1 cellular context compared by ENCODE assay signal in the genomic region with DNA sequence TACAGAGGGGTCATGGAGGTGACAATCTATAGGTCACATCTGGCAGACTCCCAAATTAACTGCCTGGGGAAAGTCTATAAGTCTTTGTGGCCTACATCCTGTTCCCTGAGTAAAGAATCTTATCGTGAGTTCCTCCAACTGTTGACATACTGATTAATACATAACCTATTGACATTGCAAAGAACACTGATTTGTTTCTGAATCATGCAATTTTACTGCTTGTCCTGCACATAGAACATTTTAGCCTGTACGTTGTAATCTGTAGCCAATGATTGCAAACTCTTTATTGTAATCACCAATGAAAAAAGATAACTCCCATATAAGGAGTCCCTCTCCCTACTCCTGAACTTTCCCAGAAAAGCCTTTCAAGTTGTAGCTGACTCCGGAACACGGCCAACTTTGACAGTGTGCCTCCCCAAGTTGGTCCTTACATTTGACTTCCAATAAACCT.
A peak's percentile ranks its signal among the peaks of the same experiment; 100 is the strongest.
TF ChIP-seq lines count a peak whose summit lies in the region.

No MANE protein-coding gene starts in this region.

TF ChIP-seq in A549, 52 proteins besides CTCF, POLR2A, EP300 and RAD21 (continued from another document):
- TF ChIP-seq FOSL2 (IDR thresholded peaks at IDR 0.05) (no peak), FOSL2 (CRISPR knock-in tag; IDR thresholded peaks at IDR 0.05) (peak; percentile 82), NFE2L2 (conservative IDR thresholded peaks at IDR 0.05; ENCODE audit: low read length) (no peak), HOXB13 (CRISPR knock-in tag; IDR thresholded peaks at IDR 0.05; ENCODE audit: low read depth) (no peak), SREBF2 (IDR thresholded peaks at IDR 0.05) (no peak), NR3C1 (IDR thresholded peaks at IDR 0.05) (no peak), RARB (CRISPR knock-in tag; IDR thresholded peaks at IDR 0.05) (no peak), KDM5A (IDR thresholded peaks at IDR 0.05) (no peak), MAZ (IDR thresholded peaks at IDR 0.05; ENCODE audit: borderline replicate concordance, low read depth, low read length) (no peak), MAFK (IDR thresholded peaks at IDR 0.05; ENCODE audit: partially characterized antibody) (no peak), RCOR1 (IDR thresholded peaks at IDR 0.05; ENCODE audit: low read depth, low read length) (no peak), EHF (CRISPR knock-in tag; IDR thresholded peaks at IDR 0.05) (no peak), POLR2AphosphoS2 (conservative IDR thresholded peaks at IDR 0.05; ENCODE audit: low read length) (no peak), CHD4 (IDR thresholded peaks at IDR 0.05; ENCODE audit: borderline replicate concordance) (no peak), PHF8 (IDR thresholded peaks at IDR 0.05; ENCODE audit: borderline replicate concordance, low read depth) (no peak), JUN (IDR thresholded peaks at IDR 0.05) (peak in 1 of 2 experiments; percentile 37; a peak in 2 of 5 replicates), FOSB (CRISPR knock-in tag; IDR thresholded peaks at IDR 0.05) (no peak), ESRRA (IDR thresholded peaks at IDR 0.05; ENCODE audit: borderline replicate concordance, low read length) (no peak), ZC3H11A (IDR thresholded peaks at IDR 0.05) (no peak), JUNB (IDR thresholded peaks at IDR 0.05) (peak; percentile 47; the same call in 1 of the 2 replicates), HDAC2 (IDR thresholded peaks at IDR 0.05) (no peak), ZNF302 (CRISPR knock-in tag; IDR thresholded peaks at IDR 0.05) (no peak), RFX5 (IDR thresholded peaks at IDR 0.05) (no peak), HOXB5 (CRISPR knock-in tag; IDR thresholded peaks at IDR 0.05) (no peak), EHMT2 (IDR thresholded peaks at IDR 0.05; ENCODE audit: low read depth) (no peak), GATA3 (IDR thresholded peaks at IDR 0.05; ENCODE audit: borderline replicate concordance) (peak; percentile 81), HEYL (CRISPR knock-in tag; IDR thresholded peaks at IDR 0.05) (no peak), BHLHE40 (IDR thresholded peaks at IDR 0.05; ENCODE audit: low read depth, low read length) (no peak), ZFP36 (IDR thresholded peaks at IDR 0.05; ENCODE audit: borderline replicate concordance, partially characterized antibody) (peak; percentile 29), RNF2 (IDR thresholded peaks at IDR 0.05; ENCODE audit: borderline replicate concordance, low read depth) (no peak), HOXA7 (CRISPR knock-in tag; IDR thresholded peaks at IDR 0.05) (no peak)
- TF ChIP-seq, protein P1, sequence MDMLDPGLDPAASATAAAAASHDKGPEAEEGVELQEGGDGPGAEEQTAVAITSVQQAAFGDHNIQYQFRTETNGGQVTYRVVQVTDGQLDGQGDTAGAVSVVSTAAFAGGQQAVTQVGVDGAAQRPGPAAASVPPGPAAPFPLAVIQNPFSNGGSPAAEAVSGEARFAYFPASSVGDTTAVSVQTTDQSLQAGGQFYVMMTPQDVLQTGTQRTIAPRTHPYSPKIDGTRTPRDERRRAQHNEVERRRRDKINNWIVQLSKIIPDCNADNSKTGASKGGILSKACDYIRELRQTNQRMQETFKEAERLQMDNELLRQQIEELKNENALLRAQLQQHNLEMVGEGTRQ (IDR thresholded peaks at IDR 0.05), result no peak
- TF ChIP-seq, protein P2, sequence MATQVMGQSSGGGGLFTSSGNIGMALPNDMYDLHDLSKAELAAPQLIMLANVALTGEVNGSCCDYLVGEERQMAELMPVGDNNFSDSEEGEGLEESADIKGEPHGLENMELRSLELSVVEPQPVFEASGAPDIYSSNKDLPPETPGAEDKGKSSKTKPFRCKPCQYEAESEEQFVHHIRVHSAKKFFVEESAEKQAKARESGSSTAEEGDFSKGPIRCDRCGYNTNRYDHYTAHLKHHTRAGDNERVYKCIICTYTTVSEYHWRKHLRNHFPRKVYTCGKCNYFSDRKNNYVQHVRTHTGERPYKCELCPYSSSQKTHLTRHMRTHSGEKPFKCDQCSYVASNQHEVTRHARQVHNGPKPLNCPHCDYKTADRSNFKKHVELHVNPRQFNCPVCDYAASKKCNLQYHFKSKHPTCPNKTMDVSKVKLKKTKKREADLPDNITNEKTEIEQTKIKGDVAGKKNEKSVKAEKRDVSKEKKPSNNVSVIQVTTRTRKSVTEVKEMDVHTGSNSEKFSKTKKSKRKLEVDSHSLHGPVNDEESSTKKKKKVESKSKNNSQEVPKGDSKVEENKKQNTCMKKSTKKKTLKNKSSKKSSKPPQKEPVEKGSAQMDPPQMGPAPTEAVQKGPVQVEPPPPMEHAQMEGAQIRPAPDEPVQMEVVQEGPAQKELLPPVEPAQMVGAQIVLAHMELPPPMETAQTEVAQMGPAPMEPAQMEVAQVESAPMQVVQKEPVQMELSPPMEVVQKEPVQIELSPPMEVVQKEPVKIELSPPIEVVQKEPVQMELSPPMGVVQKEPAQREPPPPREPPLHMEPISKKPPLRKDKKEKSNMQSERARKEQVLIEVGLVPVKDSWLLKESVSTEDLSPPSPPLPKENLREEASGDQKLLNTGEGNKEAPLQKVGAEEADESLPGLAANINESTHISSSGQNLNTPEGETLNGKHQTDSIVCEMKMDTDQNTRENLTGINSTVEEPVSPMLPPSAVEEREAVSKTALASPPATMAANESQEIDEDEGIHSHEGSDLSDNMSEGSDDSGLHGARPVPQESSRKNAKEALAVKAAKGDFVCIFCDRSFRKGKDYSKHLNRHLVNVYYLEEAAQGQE (IDR thresholded peaks at IDR 0.05), result no peak
- TF ChIP-seq, protein P3, sequence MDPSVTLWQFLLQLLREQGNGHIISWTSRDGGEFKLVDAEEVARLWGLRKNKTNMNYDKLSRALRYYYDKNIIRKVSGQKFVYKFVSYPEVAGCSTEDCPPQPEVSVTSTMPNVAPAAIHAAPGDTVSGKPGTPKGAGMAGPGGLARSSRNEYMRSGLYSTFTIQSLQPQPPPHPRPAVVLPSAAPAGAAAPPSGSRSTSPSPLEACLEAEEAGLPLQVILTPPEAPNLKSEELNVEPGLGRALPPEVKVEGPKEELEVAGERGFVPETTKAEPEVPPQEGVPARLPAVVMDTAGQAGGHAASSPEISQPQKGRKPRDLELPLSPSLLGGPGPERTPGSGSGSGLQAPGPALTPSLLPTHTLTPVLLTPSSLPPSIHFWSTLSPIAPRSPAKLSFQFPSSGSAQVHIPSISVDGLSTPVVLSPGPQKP (IDR thresholded peaks at IDR 0.05; ENCODE audit: low read depth, low read length), result no peak
- TF ChIP-seq, protein P4, sequence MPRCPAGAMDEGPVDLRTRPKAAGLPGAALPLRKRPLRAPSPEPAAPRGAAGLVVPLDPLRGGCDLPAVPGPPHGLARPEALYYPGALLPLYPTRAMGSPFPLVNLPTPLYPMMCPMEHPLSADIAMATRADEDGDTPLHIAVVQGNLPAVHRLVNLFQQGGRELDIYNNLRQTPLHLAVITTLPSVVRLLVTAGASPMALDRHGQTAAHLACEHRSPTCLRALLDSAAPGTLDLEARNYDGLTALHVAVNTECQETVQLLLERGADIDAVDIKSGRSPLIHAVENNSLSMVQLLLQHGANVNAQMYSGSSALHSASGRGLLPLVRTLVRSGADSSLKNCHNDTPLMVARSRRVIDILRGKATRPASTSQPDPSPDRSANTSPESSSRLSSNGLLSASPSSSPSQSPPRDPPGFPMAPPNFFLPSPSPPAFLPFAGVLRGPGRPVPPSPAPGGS (IDR thresholded peaks at IDR 0.05), result no peak
- TF ChIP-seq, protein P5, sequence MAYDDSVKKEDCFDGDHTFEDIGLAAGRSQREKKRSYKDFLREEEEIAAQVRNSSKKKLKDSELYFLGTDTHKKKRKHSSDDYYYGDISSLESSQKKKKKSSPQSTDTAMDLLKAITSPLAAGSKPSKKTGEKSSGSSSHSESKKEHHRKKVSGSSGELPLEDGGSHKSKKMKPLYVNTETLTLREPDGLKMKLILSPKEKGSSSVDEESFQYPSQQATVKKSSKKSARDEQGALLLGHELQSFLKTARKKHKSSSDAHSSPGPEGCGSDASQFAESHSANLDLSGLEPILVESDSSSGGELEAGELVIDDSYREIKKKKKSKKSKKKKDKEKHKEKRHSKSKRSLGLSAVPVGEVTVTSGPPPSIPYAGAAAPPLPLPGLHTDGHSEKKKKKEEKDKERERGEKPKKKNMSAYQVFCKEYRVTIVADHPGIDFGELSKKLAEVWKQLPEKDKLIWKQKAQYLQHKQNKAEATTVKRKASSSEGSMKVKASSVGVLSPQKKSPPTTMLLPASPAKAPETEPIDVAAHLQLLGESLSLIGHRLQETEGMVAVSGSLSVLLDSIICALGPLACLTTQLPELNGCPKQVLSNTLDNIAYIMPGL (CRISPR knock-in tag; IDR thresholded peaks at IDR 0.05; ENCODE audit: borderline replicate concordance), result no peak
- TF ChIP-seq, protein P6, sequence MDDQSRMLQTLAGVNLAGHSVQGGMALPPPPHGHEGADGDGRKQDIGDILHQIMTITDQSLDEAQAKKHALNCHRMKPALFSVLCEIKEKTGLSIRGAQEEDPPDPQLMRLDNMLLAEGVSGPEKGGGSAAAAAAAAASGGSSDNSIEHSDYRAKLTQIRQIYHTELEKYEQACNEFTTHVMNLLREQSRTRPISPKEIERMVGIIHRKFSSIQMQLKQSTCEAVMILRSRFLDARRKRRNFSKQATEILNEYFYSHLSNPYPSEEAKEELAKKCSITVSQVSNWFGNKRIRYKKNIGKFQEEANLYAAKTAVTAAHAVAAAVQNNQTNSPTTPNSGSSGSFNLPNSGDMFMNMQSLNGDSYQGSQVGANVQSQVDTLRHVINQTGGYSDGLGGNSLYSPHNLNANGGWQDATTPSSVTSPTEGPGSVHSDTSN (IDR thresholded peaks at IDR 0.05), result no peak
- TF ChIP-seq, protein P7, sequence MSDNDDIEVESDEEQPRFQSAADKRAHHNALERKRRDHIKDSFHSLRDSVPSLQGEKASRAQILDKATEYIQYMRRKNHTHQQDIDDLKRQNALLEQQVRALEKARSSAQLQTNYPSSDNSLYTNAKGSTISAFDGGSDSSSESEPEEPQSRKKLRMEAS (IDR thresholded peaks at IDR 0.05), result 0 out of 2 replicates have a peak, but pooled peaks have one; percentile 26
TF ChIP-seq in A549: peak in this region for 7.
